Comparison of ENCODE assay signal across 8 cellular contexts in genomic region chr14:63745858-63746425, GRCh38. TPM values are rescaled to one million over a fixed set of nuclear protein-coding genes. Genes with fewer than 3 reads are reported as not detected.
DNase-seq lines count a peak whose midpoint lies in the region; ATAC-seq and TF ChIP-seq lines count a peak whose summit lies in the region.
"Had no signal": no experiment of that assay in that cellular context is flagged by ENCODE, and none has a peak within 500 bp of the region (broad histone marks: within the 10 kb centered on the region; RNA-seq: fewer than 3 reads in every experiment).

No MANE protein-coding gene starts in this region.

- dilution Hi-C loops in mammary epithelial cell (cut with HindIII; ENCODE audit: low sequenced_read_pairs), result no loop called here

- no peak overlapping the region for H3K9ac ChIP-seq in mammary epithelial cell (ENCODE audit: insufficient read depth, low read length)

- H3K36me3 Mint-ChIP-seq in HFFc6 (ENCODE audit: low read depth), result no peaks in the 10 kb centered on the region

- CTCF ChIA-PET in mammary epithelial cell (lab: Charles Lee; ENCODE audit: low non-redundant PET), result no interaction called here

- no peak overlapping the region for H3K4me3 Mint-ChIP-seq in HFFc6

- no peaks in the 10 kb centered on the region for H3K4me1 Mint-ChIP-seq in HFFc6 (ENCODE audit: low read depth)

- H3K4me1 ChIP-seq in RWPE2 (ENCODE audit: insufficient read depth, poor library complexity, severe bottlenecking) (no peaks in the 10 kb centered on the region), mammary epithelial cell (ENCODE audit: insufficient read depth, low read length) (no peaks in the 10 kb centered on the region)

- ATAC-seq in GM19351 (IDR thresholded peaks at IDR 0.05; ENCODE audit: unreplicated experiment) (peak; percentile 69), HG02943 (IDR thresholded peaks at IDR 0.05; ENCODE audit: low read depth, unreplicated experiment) (peak; percentile 71), RWPE2 (ENCODE audit: low read depth) (peak; percentile 36; the same call in 1 of the 3 replicates)

- H3K9me3 ChIP-seq in RWPE2 (ENCODE audit: severe bottlenecking), result no peaks in the 10 kb centered on the region
- no peaks in the 10 kb centered on the region for H3K9me3 ChIP-seq in mammary epithelial cell (replicated peaks; ENCODE audit: insufficient read depth, low read length)

- no peaks in the 10 kb centered on the region for H3K9me3 Mint-ChIP-seq in HFFc6

- DNase-seq in RWPE2 (ENCODE audit: low spot score) (no peak), pons (ENCODE audit: low spot score) (peak; percentile 46), mammary epithelial cell (no peak), DMS 273 treated with DMSO at 0.1 percent for 48 hours (lab: John Stamatoyannopoulos, UW) (no peak), HFFc6 (no peak)

- H2AFZ ChIP-seq in mammary epithelial cell (ENCODE audit: low read depth, low read length), result no peak overlapping the region

- BruUV-seq in mammary epithelial cell (replicated peaks; lab: Mats Ljungman, UMichigan), result no TSS peak

- 49% methylated on average over 4 of the region's 4 CpGs for WGBS in mammary epithelial cell (ENCODE audit: low coverage, missing lambda C conversion rate)

- intact Hi-C loops in mammary epithelial cell (cut with micrococcal nuclease), result no loop called here

- H3K79me2 ChIP-seq in mammary epithelial cell (ENCODE audit: insufficient read depth, low read length), result no peaks in the 10 kb centered on the region

- TF ChIP-seq CTCF in RWPE2 (IDR thresholded peaks at IDR 0.05; ENCODE audit: poor library complexity, severe bottlenecking) (no peak), mammary epithelial cell (conservative IDR thresholded peaks at IDR 0.05 in 1 of 2, IDR thresholded peaks at IDR 0.05 in 1 of 2; ENCODE audit: extremely low read depth in 1 of 2, insufficient read depth in 1 of 2, low read depth in 1 of 2, low read length in 2 of 2) (no peak), HFFc6 (IDR thresholded peaks at IDR 0.05) (no peak)

- H3K4me3 ChIP-seq in RWPE2 (ENCODE audit: severe bottlenecking) (no peak overlapping the region), mammary epithelial cell (replicated peaks in 1 of 3; ENCODE audit: insufficient read depth in 1 of 3, low read depth in 2 of 3, low read length in 3 of 3) (no peak overlapping the region)
- H3K4me3 ChIP-seq: skin epidermis had no signal

- H3K27ac ChIP-seq in RWPE2 (ENCODE audit: poor library complexity, severe bottlenecking) (no peak overlapping the region), mammary epithelial cell (ENCODE audit: insufficient read depth, low read depth, low read length) (no peak overlapping the region)

- H3K36me3 ChIP-seq in RWPE2 (ENCODE audit: low read depth) (no peaks in the 10 kb centered on the region), mammary epithelial cell (ENCODE audit: insufficient read depth, low read length) (no peaks in the 10 kb centered on the region)

- no peak overlapping the region for H3K4me2 ChIP-seq in mammary epithelial cell (ENCODE audit: insufficient read depth, low read depth, low read length)

- H3K27ac Mint-ChIP-seq in HFFc6, result no peak overlapping the region

- in situ Hi-C loops in mammary epithelial cell (cut with MboI; ENCODE audit: low sequenced_read_pairs in 2 of 2), result no loop called here

- peaks cover 9% of the 10 kb centered on the region for H3K27me3 Mint-ChIP-seq in HFFc6 (ENCODE audit: insufficient read depth)

- no peaks in the 10 kb centered on the region for H4K20me1 ChIP-seq in mammary epithelial cell (ENCODE audit: insufficient read depth, low read length)

- H3K27me3 ChIP-seq in RWPE2 (ENCODE audit: insufficient read depth, poor library complexity, severe bottlenecking), result no peaks in the 10 kb centered on the region
- peaks cover 2% of the 10 kb centered on the region for H3K27me3 ChIP-seq in mammary epithelial cell (ENCODE audit: insufficient read depth, low read length)

RNA-seq across cellular contexts. Expression of gene SGPP1, which starts 18.1 kb away (rescaled TPM):
- total RNA-seq in mammary epithelial cell, result 10 to 100 TPM; 25.3 to 55.2 TPM
- polyA plus RNA-seq in mammary epithelial cell, result 10.9 TPM
- 3.2 TPM for polyA minus RNA-seq in mammary epithelial cell
- total RNA-seq in HFFc6 (2021; fragmentation: NEBNext Ultra II Directional; extraction: Animal tissue kit (Norgen Biotek cat#: 25700)), result 10 to 100 TPM; 20.5 to 25.8 (median 22.7) TPM
